ENCODE assay signal across 31 cellular contexts in the genomic region with DNA sequence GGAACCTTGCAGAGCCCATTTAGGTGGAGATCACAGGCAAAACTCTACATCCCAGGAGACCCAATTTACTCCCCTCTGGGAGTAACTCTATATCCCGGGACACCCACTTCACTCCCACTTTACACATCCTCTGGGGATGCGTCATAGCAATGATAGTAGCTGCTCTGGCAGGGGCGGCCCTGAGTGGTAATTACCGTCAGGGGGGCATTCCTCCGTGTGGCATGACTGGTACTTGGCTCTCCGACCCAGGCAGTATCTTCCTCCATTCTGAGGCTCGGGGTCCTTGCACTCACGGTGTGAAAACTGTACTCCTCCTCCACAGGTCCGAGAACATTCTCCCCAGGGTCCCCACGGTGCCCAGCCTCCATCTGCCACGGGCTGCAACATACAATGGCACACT. TPM values are rescaled to one million over a fixed set of nuclear protein-coding genes. Genes with fewer than 3 reads are reported as not detected.
"Had no signal": no experiment of that assay in that cellular context is flagged by ENCODE, and none has a peak within 500 bp of the region (broad histone marks: within the 10 kb centered on the region; RNA-seq: fewer than 3 reads in every experiment).

No MANE protein-coding gene starts in this region.

- H2AFZ ChIP-seq: PC-9 had no signal

- DNase-seq: activated CD4-positive, alpha-beta T cell treated with anti-CD3 and anti-CD28 coated beads, Interleukin-2, amount 10 ng/mL, durations not matched to agents 24 days and 14 days; activated CD4-positive, alpha-beta T cell treated with anti-CD3 and anti-CD28 coated beads, Interleukin-2, amount 50 U/mL, for 4 hours; activated CD8-positive, alpha-beta T cell treated with anti-CD3 and anti-CD28 coated beads for 36 hours; activated gamma-delta T cell; activated naive CD4-positive, alpha-beta T cell treated with Interleukin-2 at 50 U/mL for 16 hours; activated naive CD8-positive, alpha-beta T cell treated with anti-CD3 and anti-CD28 coated beads, Interleukin-2, amount 10 ng/mL, durations not matched to agents 7 days and 5 days; activated T-cell treated with anti-CD3 and anti-CD28 coated beads, Interleukin-2, amount 50 U/mL, for 1 hour; amygdala; Kasumi-1; MM.1S; MV-4-11; NCI-H1092; NCI-H187 treated with DMSO at 0.1 percent for 48 hours; NCI-H2081; NCI-H2171; NCI-H510A; NCI-H748 treated with DMSO at 0.1 percent for 48 hours; PC-9; SHP77; SJCRH30; T1000 had no signal

- H3K36me3 Mint-ChIP-seq: activated naive CD4-positive, alpha-beta T cell treated with anti-CD3 and anti-CD28 coated beads, Interleukin-2, amount 50 U/mL, for 24 hours; activated naive CD8-positive, alpha-beta T cell treated with anti-CD3 and anti-CD28 coated beads, Interleukin-2, amount 10 ng/mL, durations not matched to agents 7 days and 5 days had no signal

- H3K27ac ChIP-seq: ascending aorta, cardiac muscle cell, PC-9, RWPE1, SJCRH30, SK-N-MC had no signal

- H3K4me3 Mint-ChIP-seq: activated CD4-positive, alpha-beta T cell treated with anti-CD3 and anti-CD28 coated beads, Interleukin-2, amount 10 ng/mL, durations not matched to agents 24 days and 14 days; activated CD8-positive, alpha-beta T cell treated with anti-CD3 and anti-CD28 coated beads for 36 hours; activated naive CD4-positive, alpha-beta T cell treated with anti-CD3 and anti-CD28 coated beads, Interleukin-2, amount 50 U/mL, for 24 hours; activated naive CD8-positive, alpha-beta T cell treated with anti-CD3 and anti-CD28 coated beads, Interleukin-2, amount 10 ng/mL, durations not matched to agents 7 days and 5 days had no signal

- H3K27ac Mint-ChIP-seq: activated CD4-positive, alpha-beta T cell treated with anti-CD3 and anti-CD28 coated beads, Interleukin-2, amount 10 ng/mL, durations not matched to agents 24 days and 14 days; activated CD8-positive, alpha-beta T cell treated with anti-CD3 and anti-CD28 coated beads for 36 hours; activated naive CD4-positive, alpha-beta T cell treated with anti-CD3 and anti-CD28 coated beads, Interleukin-2, amount 50 U/mL, for 24 hours; activated naive CD8-positive, alpha-beta T cell treated with anti-CD3 and anti-CD28 coated beads, Interleukin-2, amount 10 ng/mL, durations not matched to agents 7 days and 5 days; activated T-helper 2 cell treated with anti-CD3 and anti-CD28 coated beads, Interferon-gamma antibody, Interleukin-2, Interleukin-4, amounts not matched to agents 10 μg/mL and 5 μg/mL and 100 μg/mL, durations not matched to agents 14 hours and 24 hours and 36 hours had no signal

- H3K27me3 Mint-ChIP-seq: activated CD8-positive, alpha-beta T cell treated with anti-CD3 and anti-CD28 coated beads for 36 hours; activated naive CD4-positive, alpha-beta T cell treated with anti-CD3 and anti-CD28 coated beads, Interleukin-2, amount 50 U/mL, for 24 hours had no signal

- ATAC-seq: activated CD8-positive, alpha-beta T cell treated with anti-CD3 and anti-CD28 coated beads for 36 hours had no signal

- H3K4me1 ChIP-seq: SJCRH30 had no signal

- H3K4me2 ChIP-seq: PC-9 had no signal

- H3K9me3 Mint-ChIP-seq: activated CD4-positive, alpha-beta T cell treated with anti-CD3 and anti-CD28 coated beads, Interleukin-2, amount 10 ng/mL, durations not matched to agents 24 days and 14 days; activated CD8-positive, alpha-beta T cell treated with anti-CD3 and anti-CD28 coated beads for 36 hours; activated naive CD4-positive, alpha-beta T cell treated with anti-CD3 and anti-CD28 coated beads, Interleukin-2, amount 50 U/mL, for 24 hours; activated naive CD8-positive, alpha-beta T cell treated with anti-CD3 and anti-CD28 coated beads, Interleukin-2, amount 10 ng/mL, durations not matched to agents 7 days and 5 days; activated T-helper 2 cell treated with anti-CD3 and anti-CD28 coated beads, Interferon-gamma antibody, Interleukin-2, Interleukin-4, amounts not matched to agents 10 μg/mL and 5 μg/mL and 100 μg/mL, durations not matched to agents 14 hours and 24 hours and 36 hours had no signal

- H3K9me3 ChIP-seq: ascending aorta, SJCRH30 had no signal

- H3K27me3 ChIP-seq: ascending aorta had no signal

- H3K36me3 ChIP-seq: ascending aorta, cardiac muscle cell, SJCRH30 had no signal

- H3K4me3 ChIP-seq: ascending aorta, cardiac muscle cell, PC-9, SJCRH30, SK-N-MC had no signal

- H3K4me1 Mint-ChIP-seq: activated CD4-positive, alpha-beta T cell treated with anti-CD3 and anti-CD28 coated beads, Interleukin-2, amount 10 ng/mL, durations not matched to agents 24 days and 14 days; activated naive CD4-positive, alpha-beta T cell treated with anti-CD3 and anti-CD28 coated beads, Interleukin-2, amount 50 U/mL, for 24 hours had no signal

RNA-seq across cellular contexts. Expression of a gene that starts 17.2 kb away (rescaled TPM):
- total RNA-seq: activated CD4-positive, alpha-beta T cell treated with anti-CD3 and anti-CD28 coated beads, Interleukin-2, amount 10 ng/mL, durations not matched to agents 24 days and 14 days; activated CD8-positive, alpha-beta memory T cell treated with anti-CD3 and anti-CD28 coated beads for 36 hours; activated CD8-positive, alpha-beta T cell treated with anti-CD3 and anti-CD28 coated beads for 36 hours; activated naive CD8-positive, alpha-beta T cell treated with anti-CD3 and anti-CD28 coated beads, Interleukin-2, amount 10 ng/mL, durations not matched to agents 7 days and 5 days; activated T-helper 2 cell treated with anti-CD3 and anti-CD28 coated beads, Interferon-gamma antibody, Interleukin-2, Interleukin-4, amounts not matched to agents 10 μg/mL and 5 μg/mL and 100 μg/mL, durations not matched to agents 14 hours and 24 hours and 36 hours; OCI-LY7; PC-9; SJCRH30; T-helper 1 cell treated with Interleukin-12 subunit alpha and Interleukin-12 subunit beta and Interleukin-4 antibody, amounts not matched to agents 30 ng/mL and 1 ng/mL, for 36 hours; T-helper 2 cell treated with Interferon-gamma antibody and Interleukin-4, amounts not matched to agents 100 ng/mL and 5 ng/mL, for 36 hours had no signal

RNA-seq across cellular contexts. Expression of a gene that starts 37.2 kb away (rescaled TPM):
- total RNA-seq: activated CD8-positive, alpha-beta memory T cell treated with anti-CD3 and anti-CD28 coated beads for 36 hours; activated CD8-positive, alpha-beta T cell treated with anti-CD3 and anti-CD28 coated beads for 36 hours; activated T-helper 2 cell treated with anti-CD3 and anti-CD28 coated beads, Interferon-gamma antibody, Interleukin-2, Interleukin-4, amounts not matched to agents 10 μg/mL and 5 μg/mL and 100 μg/mL, durations not matched to agents 14 hours and 24 hours and 36 hours; OCI-LY7; T-helper 1 cell treated with Interleukin-12 subunit alpha and Interleukin-12 subunit beta and Interleukin-4 antibody, amounts not matched to agents 30 ng/mL and 1 ng/mL, for 36 hours had no signal
